9 cellular contexts compared by ENCODE assay signal in the genomic region with DNA sequence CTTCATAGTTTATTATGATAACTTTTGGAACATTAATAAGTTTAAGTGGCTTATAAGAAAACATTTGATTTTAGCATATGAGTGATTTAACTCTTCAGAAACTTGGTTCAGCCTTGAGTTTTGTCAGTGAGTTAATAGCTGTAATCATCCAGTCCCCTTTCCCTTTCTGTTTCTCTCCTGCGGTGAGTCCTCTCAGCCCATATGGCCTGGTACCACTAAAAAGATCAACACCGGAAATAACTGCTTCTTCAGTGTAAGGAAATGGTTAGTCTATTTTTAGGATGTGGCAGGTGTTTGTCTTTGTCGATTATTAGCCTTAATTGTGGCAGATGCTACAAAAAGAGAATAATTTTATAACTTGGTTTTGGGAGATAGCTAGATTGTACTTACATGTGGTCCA.
DNase-seq lines count a peak whose midpoint lies in the region; ATAC-seq, FAIRE-seq and TF ChIP-seq lines count a peak whose summit lies in the region.
"Had no signal": no experiment of that assay in that cellular context is flagged by ENCODE, and none has a peak within 500 bp of the region (broad histone marks: within the 10 kb centered on the region; RNA-seq: fewer than 3 reads in every experiment).

No MANE protein-coding gene starts in this region.

- peaks cover 26% of the 10 kb centered on the region for H3K36me3 Mint-ChIP-seq in activated naive CD4-positive, alpha-beta T cell treated with anti-CD3 and anti-CD28 coated beads, Interleukin-2, amount 50 U/mL, for 24 hours
- no peaks in the 10 kb centered on the region for H3K36me3 Mint-ChIP-seq in glutamatergic neuron (ENCODE audit: unreplicated experiment)

- TF ChIP-seq CTCF in glutamatergic neuron (IDR thresholded peaks at IDR 0.05; ENCODE audit: partially characterized antibody, unreplicated experiment): no peak

- peak; percentile 79 for FAIRE-seq in GM12892 (lab: Jason Lieb, UNC)

- peak overlapping the region; percentile 51 for H3K4me3 Mint-ChIP-seq in activated naive CD4-positive, alpha-beta T cell treated with anti-CD3 and anti-CD28 coated beads, Interleukin-2, amount 50 U/mL, for 24 hours
- H3K4me3 Mint-ChIP-seq in glutamatergic neuron (ENCODE audit: unreplicated experiment): no peak overlapping the region

- H3K27ac ChIP-seq in substantia nigra (ENCODE audit: low read depth, low read length, poor library complexity, severe bottlenecking): no peak overlapping the region
- H3K27ac ChIP-seq: right lobe of liver had no signal

- H3K27me3 Mint-ChIP-seq in activated naive CD4-positive, alpha-beta T cell treated with anti-CD3 and anti-CD28 coated beads, Interleukin-2, amount 50 U/mL, for 24 hours: no peaks in the 10 kb centered on the region
- H3K27me3 Mint-ChIP-seq in glutamatergic neuron (ENCODE audit: unreplicated experiment): no peaks in the 10 kb centered on the region

- ATAC-seq in GM21390 (IDR thresholded peaks at IDR 0.05; ENCODE audit: unreplicated experiment) (peak; percentile 84), HG03575 (IDR thresholded peaks at IDR 0.05; ENCODE audit: extremely low read depth, insufficient number of reproducible peaks, low FRiP score, unreplicated experiment) (peak; percentile 65)

- H3K4me1 Mint-ChIP-seq in activated naive CD4-positive, alpha-beta T cell treated with anti-CD3 and anti-CD28 coated beads, Interleukin-2, amount 50 U/mL, for 24 hours: peaks cover 66% of the 10 kb centered on the region
- H3K4me1 Mint-ChIP-seq in glutamatergic neuron (ENCODE audit: low read depth, unreplicated experiment): peaks cover 10% of the 10 kb centered on the region

- TF ChIP-seq POLR2A in GM12892 (IDR thresholded peaks at IDR 0.05; ENCODE audit: low read depth, low read length): no peak

- H3K27ac Mint-ChIP-seq in activated naive CD4-positive, alpha-beta T cell treated with anti-CD3 and anti-CD28 coated beads, Interleukin-2, amount 50 U/mL, for 24 hours: peak overlapping the region; percentile 95
- H3K27ac Mint-ChIP-seq in glutamatergic neuron (ENCODE audit: unreplicated experiment): no peak overlapping the region

- H3K9me3 Mint-ChIP-seq in activated naive CD4-positive, alpha-beta T cell treated with anti-CD3 and anti-CD28 coated beads, Interleukin-2, amount 50 U/mL, for 24 hours: no peaks in the 10 kb centered on the region
- peaks cover 2% of the 10 kb centered on the region for H3K9me3 Mint-ChIP-seq in glutamatergic neuron (ENCODE audit: unreplicated experiment)

- DNase-seq in GM12892 (ENCODE audit: insufficient read length): peak; percentile 38
- no peak for DNase-seq in NCI-H187 treated with DMSO at 0.1 percent for 48 hours (lab: John Stamatoyannopoulos, UW)
- DNase-seq in glutamatergic neuron: no peak
- DNase-seq in SKM-1 treated with dmso at 0.1 percent for 144 hours (lab: John Stamatoyannopoulos, UW; ENCODE audit: unreplicated experiment): no peak
- DNase-seq in substantia nigra (lab: John Stamatoyannopoulos, UW): no peak
- DNase-seq: right lobe of liver had no signal
